26 cellular contexts compared by ENCODE assay signal in the genomic region with DNA sequence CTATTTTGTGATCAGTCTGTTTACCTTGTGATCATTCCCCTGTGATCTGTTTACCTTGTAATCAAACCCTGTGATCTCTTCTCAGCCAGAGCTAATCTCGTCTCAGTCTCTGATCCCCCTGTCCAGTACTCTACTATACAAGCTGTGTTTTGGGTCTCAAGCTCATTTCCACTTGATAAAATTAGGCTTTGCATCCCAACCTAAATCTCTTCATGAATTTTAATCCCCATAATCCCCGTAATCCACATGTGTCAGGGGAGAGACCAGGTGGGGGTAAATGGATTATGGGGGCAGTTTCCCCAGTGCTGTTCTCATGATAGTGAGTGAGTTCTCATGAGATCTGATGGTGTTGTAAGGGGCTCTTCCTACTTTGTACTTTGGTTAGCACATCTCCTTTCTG.
"Had no signal": no experiment of that assay in that cellular context is flagged by ENCODE, and none has a peak within 500 bp of the region (broad histone marks: within the 10 kb centered on the region; RNA-seq: fewer than 3 reads in every experiment).

No MANE protein-coding gene starts in this region.

- H3K4me2 ChIP-seq: hepatocyte had no signal

- H3K27ac Mint-ChIP-seq: activated CD4-positive, alpha-beta T cell treated with anti-CD3 and anti-CD28 coated beads, Interleukin-2, amount 10 ng/mL, durations not matched to agents 7 days and 5 days; activated CD8-positive, alpha-beta memory T cell treated with anti-CD3 and anti-CD28 coated beads, Interleukin-2, amount 10 ng/mL, durations not matched to agents 7 days and 5 days; activated CD8-positive, alpha-beta T cell treated with anti-CD3 and anti-CD28 coated beads for 36 hours; activated naive CD8-positive, alpha-beta T cell; mesothelial cell of epicardium; naive thymus-derived CD8-positive, alpha-beta T cell; stimulated activated naive CD8-positive, alpha-beta T cell treated with anti-CD3 and anti-CD28 coated beads, Interleukin-15, Interleukin-2, amounts not matched to agents 100 ng/mL and 50 ng/mL, for 24 hours had no signal

- H3K36me3 ChIP-seq: adrenal gland, ascending aorta, brain microvascular endothelial cell, left lung, ovary, prostate gland, right atrium auricular region, thyroid gland had no signal

- H3K9me3 ChIP-seq: adrenal gland, ascending aorta, left lung, ovary, prostate gland, right atrium auricular region, thyroid gland had no signal

- H3K27ac ChIP-seq: adrenal gland, ascending aorta, brain microvascular endothelial cell, hepatocyte, left lung, ovary, prostate gland, right atrium auricular region, thyroid gland had no signal

- H3K36me3 Mint-ChIP-seq: activated CD8-positive, alpha-beta memory T cell treated with anti-CD3 and anti-CD28 coated beads, Interleukin-2, amount 10 ng/mL, durations not matched to agents 7 days and 5 days; activated naive CD8-positive, alpha-beta T cell; mesothelial cell of epicardium; naive thymus-derived CD8-positive, alpha-beta T cell had no signal

- H3K4me3 ChIP-seq: adrenal gland, ascending aorta, hepatocyte, left lung, lung, ovary, prostate gland, right atrium auricular region, thyroid gland had no signal

- H3K9me3 Mint-ChIP-seq: activated CD4-positive, alpha-beta T cell treated with anti-CD3 and anti-CD28 coated beads, Interleukin-2, amount 10 ng/mL, durations not matched to agents 7 days and 5 days; mesothelial cell of epicardium had no signal

- H3K27me3 Mint-ChIP-seq: activated CD4-positive, alpha-beta T cell treated with anti-CD3 and anti-CD28 coated beads, Interleukin-2, amount 10 ng/mL, durations not matched to agents 7 days and 5 days; activated CD8-positive, alpha-beta memory T cell treated with anti-CD3 and anti-CD28 coated beads, Interleukin-2, amount 10 ng/mL, durations not matched to agents 7 days and 5 days; activated CD8-positive, alpha-beta T cell treated with anti-CD3 and anti-CD28 coated beads for 36 hours; activated naive CD8-positive, alpha-beta T cell; naive thymus-derived CD8-positive, alpha-beta T cell; stimulated activated naive CD8-positive, alpha-beta T cell treated with anti-CD3 and anti-CD28 coated beads, Interleukin-15, Interleukin-2, amounts not matched to agents 100 ng/mL and 50 ng/mL, for 24 hours had no signal

- H3K27me3 ChIP-seq: adrenal gland, ascending aorta, brain microvascular endothelial cell, hepatocyte, left lung, ovary, right atrium auricular region, thyroid gland had no signal

- H3K4me1 ChIP-seq: adrenal gland, left lung, prostate gland, right atrium auricular region, thyroid gland had no signal

- H3K4me1 Mint-ChIP-seq: activated CD4-positive, alpha-beta T cell treated with anti-CD3 and anti-CD28 coated beads, Interleukin-2, amount 10 ng/mL, durations not matched to agents 7 days and 5 days; activated CD8-positive, alpha-beta memory T cell treated with anti-CD3 and anti-CD28 coated beads, Interleukin-2, amount 10 ng/mL, durations not matched to agents 7 days and 5 days; naive thymus-derived CD8-positive, alpha-beta T cell had no signal

- DNase-seq: activated CD4-positive, alpha-beta T cell treated with anti-CD3 and anti-CD28 coated beads, Interleukin-2, amount 10 ng/mL, durations not matched to agents 7 days and 5 days; activated CD8-positive, alpha-beta memory T cell treated with anti-CD3 and anti-CD28 coated beads, Interleukin-2, amount 10 ng/mL, durations not matched to agents 7 days and 5 days; activated CD8-positive, alpha-beta T cell treated with anti-CD3 and anti-CD28 coated beads for 36 hours; activated gamma-delta T cell treated with Interleukin-2 at 50 U/mL for 16 hours; activated T-cell treated with anti-CD3 and anti-CD28 coated beads for 4 hours; adrenal gland; brain microvascular endothelial cell; central memory CD4-positive, alpha-beta T cell; dermis blood vessel endothelial cell; effector memory CD4-positive, alpha-beta T cell; glutamatergic neuron; kidney glomerular epithelial cell; left lung; naive thymus-derived CD8-positive, alpha-beta T cell; ovary; stimulated activated CD4-positive, alpha-beta T cell treated with anti-CD3 and anti-CD28 coated beads, Interleukin-4, amount 100 ng/mL, for 4 hours; substantia nigra; thyroid gland had no signal

- H3K79me2 ChIP-seq: hepatocyte had no signal

- H3K4me3 Mint-ChIP-seq: activated CD4-positive, alpha-beta T cell treated with anti-CD3 and anti-CD28 coated beads, Interleukin-2, amount 10 ng/mL, durations not matched to agents 7 days and 5 days; activated CD8-positive, alpha-beta memory T cell treated with anti-CD3 and anti-CD28 coated beads, Interleukin-2, amount 10 ng/mL, durations not matched to agents 7 days and 5 days; activated CD8-positive, alpha-beta T cell treated with anti-CD3 and anti-CD28 coated beads for 36 hours; activated naive CD8-positive, alpha-beta T cell; mesothelial cell of epicardium; naive thymus-derived CD8-positive, alpha-beta T cell; stimulated activated naive CD8-positive, alpha-beta T cell treated with anti-CD3 and anti-CD28 coated beads, Interleukin-15, Interleukin-2, amounts not matched to agents 100 ng/mL and 50 ng/mL, for 24 hours had no signal
